Comparison of ENCODE assay signal across 26 cellular contexts in the genomic region with DNA sequence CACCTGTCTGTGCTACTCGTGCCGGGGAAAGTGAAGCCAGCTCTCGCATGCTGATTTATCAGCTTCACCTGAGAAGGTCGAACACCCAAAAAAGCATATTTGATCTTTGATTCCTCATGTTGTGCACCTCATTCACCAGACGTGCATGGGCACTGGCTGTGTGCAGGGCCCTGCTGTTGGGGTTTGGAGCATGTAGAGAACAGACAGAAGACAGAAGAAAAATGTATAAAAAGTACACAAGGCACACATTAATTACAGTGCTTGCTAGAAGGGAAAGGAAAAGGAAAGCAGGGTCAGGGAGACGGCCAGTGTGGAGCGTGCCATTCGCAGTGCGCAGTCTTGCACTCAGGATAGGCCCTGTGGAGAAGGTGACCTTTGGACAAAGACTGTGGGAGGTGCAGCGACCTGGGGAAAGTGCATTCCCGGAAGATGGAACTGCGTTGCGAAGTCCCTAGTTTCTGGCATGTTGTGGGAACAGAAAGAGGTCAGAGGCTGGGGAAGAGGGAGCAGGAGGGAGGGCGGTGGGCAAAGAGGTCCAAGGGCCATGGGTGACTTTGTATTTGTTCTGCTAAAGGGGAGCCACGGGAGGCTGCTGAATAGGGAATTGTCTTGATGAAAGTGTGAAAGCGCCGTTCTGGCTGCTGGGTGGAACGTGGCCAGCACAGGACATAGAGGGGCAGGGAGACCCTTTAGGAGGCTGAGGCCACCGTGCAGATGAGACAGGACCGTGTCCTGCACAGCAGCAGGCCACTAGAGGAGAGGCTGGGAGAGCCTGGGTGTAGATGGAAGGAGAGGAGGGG.
A peak's percentile ranks its signal among the peaks of the same experiment; 100 is the strongest.
DNase-seq lines count a peak whose midpoint lies in the region; ATAC-seq, FAIRE-seq and TF ChIP-seq lines count a peak whose summit lies in the region.
"Had no signal": no experiment of that assay in that cellular context is flagged by ENCODE, and none has a peak within 500 bp of the region (broad histone marks: within the 10 kb centered on the region; RNA-seq: fewer than 3 reads in every experiment).

No MANE protein-coding gene starts in this region.

- H3K36me3 Mint-ChIP-seq in activated CD4-positive, alpha-beta memory T cell treated with anti-CD3 and anti-CD28 coated beads for 36 hours: no peaks in the 10 kb centered on the region

- no peak overlapping the region for H3K4me3 ChIP-seq in H1 (ENCODE audit: extremely low read depth in 1 of 4, insufficient read depth in 2 of 4, low read depth in 3 of 4, low read length in 4 of 4)
- H3K4me3 ChIP-seq: A549; BLaER1 treated with 17β-estradiol and CSF1 and Interleukin-3, amounts not matched to agents 10 nM and 100 nM; GM23248; K562; SJSA1 had no signal

- H3K9ac ChIP-seq in H1 (replicated peaks in 1 of 4; ENCODE audit: extremely low read depth in 1 of 4, low read depth in 3 of 4, low read length in 3 of 4): no peak overlapping the region
- H3K9ac ChIP-seq: BLaER1 treated with 17β-estradiol and CSF1 and Interleukin-3, amounts not matched to agents 10 nM and 100 nM; GM23248 had no signal

- H3K27ac ChIP-seq in H1 (ENCODE audit: low read depth, low read length): no peak overlapping the region
- H3K27ac ChIP-seq: A549; BLaER1 treated with 17β-estradiol and CSF1 and Interleukin-3, amounts not matched to agents 10 nM and 100 nM; GM23248; SJSA1 had no signal

- H4K20me1 ChIP-seq in H1 (replicated peaks in 1 of 2; ENCODE audit: control insufficient read depth in 1 of 2, insufficient read depth in 2 of 2, low read length in 2 of 2): no peaks in the 10 kb centered on the region
- H4K20me1 ChIP-seq: BLaER1 treated with 17β-estradiol and CSF1 and Interleukin-3, amounts not matched to agents 10 nM and 100 nM had no signal

- H3K36me3 ChIP-seq in H1 (ENCODE audit: control insufficient read depth in 2 of 4, insufficient read depth in 4 of 4, low read length in 3 of 4): no peaks in the 10 kb centered on the region
- H3K36me3 ChIP-seq: BLaER1 treated with 17β-estradiol and CSF1 and Interleukin-3, amounts not matched to agents 10 nM and 100 nM; SJSA1 had no signal

- POLR2A ChIA-PET in H1 (lab: Charles Lee; ENCODE audit: partially characterized antibody): no interaction called here
- POLR2A ChIA-PET in activated CD4-positive, alpha-beta memory T cell treated with anti-CD3 and anti-CD28 coated beads for 36 hours (lab: Charles Lee): no interaction called here

- TF ChIP-seq POLR2A in H1 (IDR thresholded peaks at IDR 0.05; ENCODE audit: control extremely low read depth in 1 of 2, low read depth in 2 of 2, low read length in 2 of 2): no peak

- no peak overlapping the region for H3K14ac ChIP-seq in H1 (ENCODE audit: insufficient read length)

- DNase-seq in cardiac septum (ENCODE audit: low spot score) (peak; percentile 35), left ventricle myocardium superior (no peak), H1 (ENCODE audit: low read depth in 1 of 2, low spot score in 2 of 2) (no peak), mesenteric fat pad (ENCODE audit: low spot score) (peak; percentile 74), ureter (ENCODE audit: low spot score) (peak; percentile 29), NCI-H2029 (lab: John Stamatoyannopoulos, UW) (no peak)
- DNase-seq in activated CD4-positive, alpha-beta memory T cell treated with anti-CD3 and anti-CD28 coated beads for 36 hours: no peak
- DNase-seq: AML-193; CD4-positive, alpha-beta T cell; GM23248; H9; Kasumi-1; NCI-H1092 treated with DMSO at 0.1 percent for 48 hours; NCI-H1436 treated with DMSO at 0.1 percent for 48 hours; NCI-H187 treated with DMSO at 0.1 percent for 48 hours; NCI-H446; NCI-H524 treated with DMSO at 0.1 percent for 48 hours; NCI-H82; NK-92 treated with Interleukin-12 subunit alpha and Interleukin-12 subunit beta, amount 100 ng/mL, for 24 hours; PC-3; Right ventricle myocardium superior had no signal

- TF ChIP-seq EP300 in H1 (IDR thresholded peaks at IDR 0.05; ENCODE audit: borderline replicate concordance in 1 of 2, low read depth in 2 of 2, low read length in 2 of 2): no peak

- no peaks in the 10 kb centered on the region for H3K9me3 Mint-ChIP-seq in activated CD4-positive, alpha-beta memory T cell treated with anti-CD3 and anti-CD28 coated beads for 36 hours
- H3K9me3 Mint-ChIP-seq: CD4-positive, alpha-beta T cell; H9 had no signal

- peak overlapping the region; percentile 17; the same call in 1 of the 2 replicates for H2BK12ac ChIP-seq in H1 (ENCODE audit: low read depth, low read length)

- no peaks in the 10 kb centered on the region for H3K79me1 ChIP-seq in H1 (ENCODE audit: low read depth, low read length)

- intact Hi-C loops in cardiac septum (cut with DNase I) (no loop called here), left ventricle myocardium superior (cut with micrococcal nuclease) (no loop called here)
- intact Hi-C loops in activated CD4-positive, alpha-beta memory T cell treated with anti-CD3 and anti-CD28 coated beads for 36 hours (cut with micrococcal nuclease): no loop called here

- no peak overlapping the region for H2AFZ ChIP-seq in H1 (ENCODE audit: low read length)
- H2AFZ ChIP-seq: GM23248 had no signal

- no peak overlapping the region; the same call in 1 of the 2 replicates for H4K8ac ChIP-seq in H1 (ENCODE audit: extremely low read depth, insufficient read depth, low read length)

- H3K27ac Mint-ChIP-seq in activated CD4-positive, alpha-beta memory T cell treated with anti-CD3 and anti-CD28 coated beads for 36 hours: no peak overlapping the region
- H3K27ac Mint-ChIP-seq: CD4-positive, alpha-beta T cell had no signal

- no peak overlapping the region for H2BK15ac ChIP-seq in H1 (ENCODE audit: low read length)

- H3K9me3 ChIP-seq in H1 (ENCODE audit: insufficient read depth in 2 of 2, low read depth in 1 of 2, low read length in 1 of 2): no peaks in the 10 kb centered on the region
- H3K9me3 ChIP-seq: A549; BLaER1 treated with 17β-estradiol and CSF1 and Interleukin-3, amounts not matched to agents 10 nM and 100 nM had no signal

- no peak for FAIRE-seq in H1 (lab: Jason Lieb, UNC)
- FAIRE-seq: A549, G401.6, K562 had no signal

- H3K4me1 Mint-ChIP-seq in activated CD4-positive, alpha-beta memory T cell treated with anti-CD3 and anti-CD28 coated beads for 36 hours (ENCODE audit: low read depth): no peaks in the 10 kb centered on the region

- no peaks in the 10 kb centered on the region for H3K27me3 ChIP-seq in H1 (replicated peaks in 1 of 4; ENCODE audit: control insufficient read depth in 3 of 4, extremely low read depth in 1 of 4, insufficient read depth in 3 of 4, low read length in 3 of 4)
- H3K27me3 ChIP-seq: BLaER1 treated with 17β-estradiol and CSF1 and Interleukin-3, amounts not matched to agents 10 nM and 100 nM; SJSA1 had no signal

- no peak overlapping the region for H2BK5ac ChIP-seq in H1 (ENCODE audit: low read depth, low read length)

- no peak for TF ChIP-seq CTCF in H1 (IDR thresholded peaks at IDR 0.05; ENCODE audit: control extremely low read depth in 1 of 3, insufficient read depth in 1 of 3, low read depth in 1 of 3, low read length in 3 of 3)

- H2AK5ac ChIP-seq in H1 (ENCODE audit: low read depth, low read length): no peak overlapping the region

- no peak overlapping the region for H4K91ac ChIP-seq in H1 (replicated peaks; ENCODE audit: insufficient read length, low read length)

- no peak overlapping the region for H3K23ac ChIP-seq in H1 (ENCODE audit: insufficient read length)

- H3K18ac ChIP-seq in H1 (ENCODE audit: extremely low read depth, low read length): no peak overlapping the region

- no peak overlapping the region for H2BK120ac ChIP-seq in H1 (replicated peaks; ENCODE audit: low read depth, low read length)

- no peak overlapping the region for H3K4ac ChIP-seq in H1 (replicated peaks; ENCODE audit: insufficient read length, low read depth, low read length)

- no peak for TF ChIP-seq RAD21 in H1 (IDR thresholded peaks at IDR 0.05 in 1 of 2, conservative IDR thresholded peaks at IDR 0.05 in 1 of 2; ENCODE audit: low read depth in 2 of 2, low read length in 2 of 2)

- no peaks in the 10 kb centered on the region for H3K23me2 ChIP-seq in H1 (ENCODE audit: low read depth, low read length)

- no peaks in the 10 kb centered on the region for H3K79me2 ChIP-seq in H1 (ENCODE audit: control insufficient read depth in 1 of 2, insufficient read depth in 2 of 2, low read length in 2 of 2)

- no peak overlapping the region for H3K4me3 Mint-ChIP-seq in activated CD4-positive, alpha-beta memory T cell treated with anti-CD3 and anti-CD28 coated beads for 36 hours
- H3K4me3 Mint-ChIP-seq: CD4-positive, alpha-beta T cell; H9 had no signal

- no peak for ATAC-seq in left ventricle myocardium superior
- ATAC-seq: A549, K562, PC-3 had no signal

- H3K4me1 ChIP-seq in H1 (replicated peaks in 1 of 4; ENCODE audit: control insufficient read depth in 3 of 4, insufficient read depth in 4 of 4, low read length in 3 of 4): no peaks in the 10 kb centered on the region
- H3K4me1 ChIP-seq: A549, SJSA1 had no signal

- WGBS in H1 (ENCODE audit: extremely low coverage in 1 of 2, insufficient coverage in 1 of 2, insufficient read length in 1 of 2, insufficient replicate concordance in 2 of 2, low coverage in 1 of 2, low lambda C conversion rate in 2 of 2, missing lambda C conversion rate in 1 of 2), 2 experiments: 91% methylated on average over 20 of the region's 20 CpGs; no CpG with 5 or more reads in 1 of the 2 experiments

- H2BK20ac ChIP-seq in H1 (ENCODE audit: low read length): no peak overlapping the region

- CTCF ChIA-PET in H1 (lab: Charles Lee; ENCODE audit: partially characterized antibody): no interaction called here
- CTCF ChIA-PET in activated CD4-positive, alpha-beta memory T cell treated with anti-CD3 and anti-CD28 coated beads for 36 hours (lab: Charles Lee): no interaction called here

- no peak overlapping the region for H3K4me2 ChIP-seq in H1 (ENCODE audit: insufficient read depth in 1 of 2, low read depth in 2 of 2, low read length in 2 of 2)
- H3K4me2 ChIP-seq: A549; BLaER1 treated with 17β-estradiol and CSF1 and Interleukin-3, amounts not matched to agents 10 nM and 100 nM had no signal

- no peak overlapping the region for H4K5ac ChIP-seq in H1 (ENCODE audit: insufficient read length, low read depth, low read length)

- H3K27me3 Mint-ChIP-seq in activated CD4-positive, alpha-beta memory T cell treated with anti-CD3 and anti-CD28 coated beads for 36 hours: peaks cover under 1% of the 10 kb centered on the region

- H3K56ac ChIP-seq in H1 (replicated peaks; ENCODE audit: insufficient read length, low read depth, low read length): no peak overlapping the region

TF ChIP-seq in H1, 55 proteins besides CTCF, POLR2A, EP300 and RAD21 (continues in another document):
- no peak for TF ChIP-seq SIRT6 (IDR thresholded peaks at IDR 0.05; ENCODE audit: low read length)

Comparison
In these comparisons a context has a peak if more than half of its experiments do, and no peak if none do; other contexts are left out.
1. DNase-seq: peak in cardiac septum (single experiment), mesenteric fat pad (single experiment) and ureter (single experiment); none in left ventricle myocardium superior (single experiment), H1 (0 of 2), NCI-H2029 (single experiment) and activated CD4-positive, alpha-beta memory T cell treated with anti-CD3 and anti-CD28 coated beads for 36 hours (single experiment).